In genomic region chr15:63313866-63314265, GRCh38 we compare ENCODE assay signal across 21 cellular contexts. TPM values are rescaled to one million over a fixed set of nuclear protein-coding genes. Genes with fewer than 3 reads are reported as not detected.
DNase-seq lines count a peak whose midpoint lies in the region; FAIRE-seq and TF ChIP-seq lines count a peak whose summit lies in the region.
"Had no signal": no experiment of that assay in that cellular context is flagged by ENCODE, and none has a peak within 500 bp of the region (broad histone marks: within the 10 kb centered on the region; RNA-seq: fewer than 3 reads in every experiment).

No MANE protein-coding gene starts in this region.

- no peak overlapping the region for H4K5ac ChIP-seq in H1 (ENCODE audit: insufficient read length, low read depth, low read length)

- H3K36me3 ChIP-seq in H1 (ENCODE audit: control insufficient read depth in 2 of 4, insufficient read depth in 4 of 4, low read length in 3 of 4) (no peaks in the 10 kb centered on the region), neuronal stem cell (replicated peaks in 1 of 2; ENCODE audit: control insufficient read depth in 2 of 2, insufficient read depth in 2 of 2, low read length in 2 of 2) (no peaks in the 10 kb centered on the region)
- H3K36me3 ChIP-seq: BLaER1 had no signal

- H2BK12ac ChIP-seq in H1 (ENCODE audit: low read depth, low read length), result peak overlapping the region; percentile 84; the same call in 1 of the 2 replicates
- no peak overlapping the region for H2BK12ac ChIP-seq in neuronal stem cell (ENCODE audit: low read length)

- CTCF ChIA-PET in H1 (lab: Charles Lee; ENCODE audit: partially characterized antibody), result interaction anchor here (1.0 kb wide), 2 partner anchors 16 to 26 kb away, joined by 3 read pairs; no protein-coding TSS in a partner anchor

- no peak overlapping the region for H3K4ac ChIP-seq in H1 (replicated peaks; ENCODE audit: insufficient read length, low read depth, low read length)
- H3K4ac ChIP-seq in neuronal stem cell (ENCODE audit: low read length), result no peak overlapping the region

- no peak for TF ChIP-seq RAD21 in H1 (IDR thresholded peaks at IDR 0.05 in 1 of 2, conservative IDR thresholded peaks at IDR 0.05 in 1 of 2; ENCODE audit: low read depth in 2 of 2, low read length in 2 of 2)

- WGBS in H1 (ENCODE audit: extremely low coverage in 1 of 2, insufficient coverage in 1 of 2, insufficient read length in 1 of 2, insufficient replicate concordance in 2 of 2, low coverage in 1 of 2, low lambda C conversion rate in 2 of 2, missing lambda C conversion rate in 1 of 2), 2 experiments, result 86% methylated on average over 3 of the region's 3 CpGs; no CpG with 5 or more reads in 1 of the 2 experiments
- no CpG with 5 or more reads among the region's 3 CpGs for WGBS in neuronal stem cell (ENCODE audit: extremely low coverage in 2 of 2, insufficient read length in 2 of 2, insufficient replicate concordance in 1 of 2), 2 donors

- H2BK15ac ChIP-seq in H1 (ENCODE audit: low read length), result no peak overlapping the region
- H2BK15ac ChIP-seq in neuronal stem cell (ENCODE audit: low read length), result no peak overlapping the region

- H3K18ac ChIP-seq in H1 (ENCODE audit: extremely low read depth, low read length) (no peak overlapping the region), neuronal stem cell (ENCODE audit: low read length) (no peak overlapping the region)

- no peaks in the 10 kb centered on the region for H3K27me3 ChIP-seq in H1 (replicated peaks in 1 of 4; ENCODE audit: control insufficient read depth in 3 of 4, extremely low read depth in 1 of 4, insufficient read depth in 3 of 4, low read length in 3 of 4)
- no peaks in the 10 kb centered on the region for H3K27me3 ChIP-seq in neuronal stem cell (ENCODE audit: control insufficient read depth in 3 of 3, insufficient read depth in 3 of 3, low read depth in 1 of 3, low read length in 3 of 3)
- H3K27me3 ChIP-seq: BLaER1 had no signal

- H3K9ac ChIP-seq in H1 (replicated peaks in 1 of 4; ENCODE audit: extremely low read depth in 1 of 4, low read depth in 3 of 4, low read length in 3 of 4), result no peak overlapping the region
- H3K9ac ChIP-seq in neuronal stem cell (ENCODE audit: low read depth, low read length, poor library complexity), result no peak overlapping the region
- H3K9ac ChIP-seq: BLaER1, GM23248 had no signal

- H4K20me1 ChIP-seq in H1 (replicated peaks in 1 of 2; ENCODE audit: control insufficient read depth in 1 of 2, insufficient read depth in 2 of 2, low read length in 2 of 2), result no peaks in the 10 kb centered on the region
- H4K20me1 ChIP-seq: BLaER1 had no signal

- DNase-seq in SK-N-DZ (ENCODE audit: low spot score), result peak; percentile 92
- no peak for DNase-seq in H1 (ENCODE audit: low read depth in 1 of 2, low spot score in 2 of 2)
- no peak for DNase-seq in neuronal stem cell (ENCODE audit: low spot score)
- DNase-seq in activated naive CD4-positive, alpha-beta T cell treated with Interleukin-2 at 50 U/mL for 16 hours, result no peak
- DNase-seq in D341Med (ENCODE audit: low spot score), result no peak
- DNase-seq in H4 (ENCODE audit: low spot score), result no peak
- DNase-seq: Caco-2; CD4-positive, CD25-positive, alpha-beta regulatory T cell; CD8-positive, alpha-beta T cell; DMS 273 treated with DMSO at 0.1 percent for 48 hours; DMS79; EL; GDM1; GM23248; H7; HCEC 1CT had no signal

- TF ChIP-seq EP300 in H1 (IDR thresholded peaks at IDR 0.05; ENCODE audit: borderline replicate concordance in 1 of 2, low read depth in 2 of 2, low read length in 2 of 2), result no peak

- H2BK20ac ChIP-seq in H1 (ENCODE audit: low read length), result peak overlapping the region; percentile 51; the same call in 1 of the 2 replicates

- no peak for FAIRE-seq in H1 (lab: Jason Lieb, UNC)
- FAIRE-seq: D721Med, GM12878, GM19239 had no signal

- H2AK5ac ChIP-seq in H1 (ENCODE audit: low read depth, low read length) (no peak overlapping the region), neuronal stem cell (ENCODE audit: low read depth, low read length) (no peak overlapping the region)

- no peak overlapping the region for H2BK120ac ChIP-seq in H1 (replicated peaks; ENCODE audit: low read depth, low read length)
- H2BK120ac ChIP-seq in neuronal stem cell (ENCODE audit: low read depth, low read length), result no peak overlapping the region

- no peak overlapping the region for H2AFZ ChIP-seq in H1 (ENCODE audit: low read length)
- H2AFZ ChIP-seq in neuronal stem cell (ENCODE audit: low read length), result peak overlapping the region; percentile 27
- H2AFZ ChIP-seq: GM23248 had no signal

- peaks cover 0 to 19% (median 12%) of the 10 kb centered on the region in 4 experiments for H3K4me1 ChIP-seq in H1 (replicated peaks in 1 of 4; ENCODE audit: control insufficient read depth in 3 of 4, insufficient read depth in 4 of 4, low read length in 3 of 4)
- peaks cover 0 to 8% of the 10 kb centered on the region in 2 donors for H3K4me1 ChIP-seq in neuronal stem cell (ENCODE audit: control insufficient read depth in 2 of 2, insufficient read depth in 1 of 2, low read depth in 1 of 2, low read length in 2 of 2)
- H3K4me1 ChIP-seq: BLaER1, Caco-2 had no signal

- no peaks in the 10 kb centered on the region for H3K23me2 ChIP-seq in H1 (ENCODE audit: low read depth, low read length)

- 0 out of 4 replicates have a peak, but pooled peaks cover 0 to 3% of the 10 kb centered on the region in 2 experiments for H3K79me2 ChIP-seq in H1 (ENCODE audit: control insufficient read depth in 1 of 2, insufficient read depth in 2 of 2, low read length in 2 of 2)

- H3K4me3 ChIP-seq in H1 (ENCODE audit: extremely low read depth in 1 of 4, insufficient read depth in 2 of 4, low read depth in 3 of 4, low read length in 4 of 4), result no peak overlapping the region
- H3K4me3 ChIP-seq in neuronal stem cell (ENCODE audit: low read length in 2 of 2), result no peak overlapping the region
- H3K4me3 ChIP-seq: BLaER1, GM12878, GM23248 had no signal

- H3K23ac ChIP-seq in H1 (ENCODE audit: insufficient read length), result no peak overlapping the region
- H3K23ac ChIP-seq in neuronal stem cell (ENCODE audit: low read depth, low read length, poor library complexity), result no peak overlapping the region

- no peak overlapping the region; the same call in 1 of the 2 replicates for H2BK5ac ChIP-seq in H1 (ENCODE audit: low read depth, low read length)
- H2BK5ac ChIP-seq in neuronal stem cell (ENCODE audit: low read length), result no peak overlapping the region

- H3K9me3 ChIP-seq in H1 (ENCODE audit: insufficient read depth in 2 of 2, low read depth in 1 of 2, low read length in 1 of 2), result no peaks in the 10 kb centered on the region
- H3K9me3 ChIP-seq in neuronal stem cell (replicated peaks in 1 of 2; ENCODE audit: control insufficient read depth in 2 of 2, insufficient read depth in 1 of 2, low read depth in 1 of 2, low read length in 2 of 2), result no peaks in the 10 kb centered on the region
- H3K9me3 ChIP-seq: BLaER1, Caco-2 had no signal

- H3K14ac ChIP-seq in H1 (ENCODE audit: insufficient read length) (no peak overlapping the region), neuronal stem cell (ENCODE audit: low read length) (no peak overlapping the region)

- no peak overlapping the region for H4K8ac ChIP-seq in H1 (ENCODE audit: extremely low read depth, insufficient read depth, low read length)
- H4K8ac ChIP-seq in neuronal stem cell (ENCODE audit: low read depth, low read length), result no peak overlapping the region

- H3K4me2 ChIP-seq in H1 (ENCODE audit: insufficient read depth in 1 of 2, low read depth in 2 of 2, low read length in 2 of 2), result no peak overlapping the region
- no peak overlapping the region for H3K4me2 ChIP-seq in neuronal stem cell (ENCODE audit: insufficient read depth, low read length, poor library complexity, severe bottlenecking)
- H3K4me2 ChIP-seq: BLaER1 had no signal

- no peak overlapping the region for H4K91ac ChIP-seq in H1 (replicated peaks; ENCODE audit: insufficient read length, low read length)
- H4K91ac ChIP-seq in neuronal stem cell (ENCODE audit: low read depth, low read length, poor library complexity), result no peak overlapping the region

- TF ChIP-seq CTCF in H1 (IDR thresholded peaks at IDR 0.05; ENCODE audit: control extremely low read depth in 1 of 3, insufficient read depth in 1 of 3, low read depth in 1 of 3, low read length in 3 of 3), result no peak

- no peak overlapping the region for H3K56ac ChIP-seq in H1 (replicated peaks; ENCODE audit: insufficient read length, low read depth, low read length)

- H3K79me1 ChIP-seq in H1 (ENCODE audit: low read depth, low read length) (no peaks in the 10 kb centered on the region), neuronal stem cell (ENCODE audit: low read depth, low read length) (no peaks in the 10 kb centered on the region)

- no peak for TF ChIP-seq POLR2A in H1 (IDR thresholded peaks at IDR 0.05; ENCODE audit: control extremely low read depth in 1 of 2, low read depth in 2 of 2, low read length in 2 of 2)

- POLR2A ChIA-PET in H1 (lab: Charles Lee; ENCODE audit: partially characterized antibody), result no interaction called here

- H3K27ac ChIP-seq in H1 (ENCODE audit: low read depth, low read length) (no peak overlapping the region), neuronal stem cell (replicated peaks; ENCODE audit: low read length) (no peak overlapping the region)
- H3K27ac ChIP-seq: BLaER1, C4-2B, GM23248 had no signal

TF ChIP-seq in H1, 55 proteins besides CTCF, POLR2A, EP300 and RAD21:
- TF ChIP-seq SIN3A (conservative IDR thresholded peaks at IDR 0.05 in 1 of 2, IDR thresholded peaks at IDR 0.05 in 1 of 2; ENCODE audit: low read depth in 1 of 2, low read length in 2 of 2) (no peak), CTBP2 (IDR thresholded peaks at IDR 0.05; ENCODE audit: borderline replicate concordance, insufficient read depth, insufficient read length, low read length) (no peak), SIRT6 (IDR thresholded peaks at IDR 0.05; ENCODE audit: low read length) (no peak)

RNA-seq across cellular contexts. Expression of gene APH1B, which starts 36.5 kb away (rescaled TPM):
- polyA plus RNA-seq in SK-N-DZ (2014; cell fraction: cytosol; rRNA removed), result 8.8 and 10.9 TPM in 2 replicates
- 5.6 and 6.1 TPM in 2 replicates for polyA plus RNA-seq in SK-N-DZ (2014; cell fraction: nucleus; rRNA removed)
- 21.4 and 22.9 TPM in 2 replicates for total RNA-seq in H1 (2021; fragmentation: NEBNext Ultra II Directional; extraction: Animal tissue kit (Norgen Biotek cat#: 25700))
- 9.3 and 11.5 TPM in 2 replicates for polyA plus RNA-seq in H1 (2011; rRNA removed)
- 11.8 TPM for polyA plus RNA-seq in H1 (2011; cell fraction: cytosol; rRNA removed)
- 12.3 TPM for polyA plus RNA-seq in H1 (2011; cell fraction: nucleus; rRNA removed)
- polyA plus RNA-seq in H1 (2012, experiment 1 of 2), result 10.1 to 14.1 TPM (median 12.6 TPM) in 4 replicates
- 3.8 TPM for polyA plus RNA-seq in H1 (2012, experiment 2 of 2)
- 18.0 TPM for polyA plus RNA-seq in H1 (2013, experiment 1 of 2)
- 20.1 TPM for polyA plus RNA-seq in H1 (2013, experiment 2 of 2)
- 18.0 and 21.4 TPM in 2 replicates for polyA minus RNA-seq in H1 (2011; rRNA and poly(A)+ RNA removed)
- 10.9 TPM for polyA minus RNA-seq in H1 (2011; cell fraction: cytosol; rRNA and poly(A)+ RNA removed)
- polyA minus RNA-seq in H1 (2011; cell fraction: nucleus; rRNA and poly(A)+ RNA removed), result 19.3 TPM
- 3.6 TPM for polyA plus RNA-seq in neuronal stem cell (2013, experiment 1 of 2)
- 3.9 TPM for polyA plus RNA-seq in neuronal stem cell (2013, experiment 2 of 2)
- 20.7 and 27.3 TPM in 2 replicates for total RNA-seq in H4 (2014; rRNA removed; shearing (Covaris generic))
